In the genomic region with DNA sequence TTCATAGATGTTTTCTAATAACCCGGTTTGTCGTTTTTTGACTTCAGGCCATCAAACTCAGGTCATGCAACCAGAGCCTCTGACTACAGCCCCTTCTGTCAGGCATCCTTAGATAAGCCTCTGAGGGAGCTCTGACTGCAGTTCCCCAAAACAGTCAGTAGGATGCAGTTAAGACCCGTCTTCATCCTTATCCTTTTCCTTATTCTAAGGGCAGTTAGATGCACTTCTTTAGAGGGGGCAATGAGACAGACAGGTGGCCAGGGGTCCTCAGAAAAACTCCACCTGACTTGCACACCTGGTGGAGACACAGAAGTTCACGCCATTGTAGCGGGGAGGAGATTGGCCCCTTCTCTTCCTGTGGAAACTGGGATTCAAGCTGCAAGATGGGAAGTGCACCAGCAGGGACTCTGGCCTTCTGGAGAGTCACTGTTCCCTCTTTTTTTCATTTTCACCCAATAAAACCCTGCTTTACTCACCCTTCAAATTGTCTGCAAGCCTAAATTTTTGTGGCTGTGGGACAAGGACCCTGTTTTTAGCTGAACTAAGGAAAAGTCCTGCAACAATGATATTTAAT, we compare ENCODE assay signal across 9 cellular contexts.
A peak's percentile ranks its signal among the peaks of the same experiment; 100 is the strongest.
DNase-seq lines count a peak whose midpoint lies in the region; ATAC-seq and TF ChIP-seq lines count a peak whose summit lies in the region.
"Had no signal": no experiment of that assay in that cellular context is flagged by ENCODE, and none has a peak within 500 bp of the region (broad histone marks: within the 10 kb centered on the region; RNA-seq: fewer than 3 reads in every experiment).

No MANE protein-coding gene starts in this region.

- DNase-seq in AG20443 (ENCODE audit: low spot score) (peak; percentile 30), HCEC 1CT (peak; percentile 32), RWPE1 (ENCODE audit: low spot score) (peak; percentile 5), glutamatergic neuron (no peak), hypothalamus (lab: John Stamatoyannopoulos, UW) (no peak), GM10248 (ENCODE audit: extremely low spot score) (no peak)
- DNase-seq in activated CD4-positive, alpha-beta T cell treated with anti-CD3 and anti-CD28 coated beads, Interleukin-2, amount 10 ng/mL, durations not matched to agents 7 days and 5 days: no peak
- DNase-seq: activated CD4-positive, alpha-beta memory T cell treated with anti-CD3 and anti-CD28 coated beads for 36 hours had no signal

- no peaks in the 10 kb centered on the region for H3K9me3 Mint-ChIP-seq in glutamatergic neuron (ENCODE audit: unreplicated experiment)
- no peaks in the 10 kb centered on the region for H3K9me3 Mint-ChIP-seq in activated CD4-positive, alpha-beta T cell treated with anti-CD3 and anti-CD28 coated beads, Interleukin-2, amount 10 ng/mL, durations not matched to agents 7 days and 5 days
- H3K9me3 Mint-ChIP-seq: activated CD4-positive, alpha-beta memory T cell treated with anti-CD3 and anti-CD28 coated beads for 36 hours had no signal

- H3K27ac Mint-ChIP-seq in glutamatergic neuron (ENCODE audit: unreplicated experiment): no peak overlapping the region
- H3K27ac Mint-ChIP-seq in activated CD4-positive, alpha-beta T cell treated with anti-CD3 and anti-CD28 coated beads, Interleukin-2, amount 10 ng/mL, durations not matched to agents 7 days and 5 days: no peak overlapping the region
- H3K27ac Mint-ChIP-seq: activated CD4-positive, alpha-beta memory T cell treated with anti-CD3 and anti-CD28 coated beads for 36 hours had no signal

- peaks cover 7% of the 10 kb centered on the region for H3K4me1 Mint-ChIP-seq in glutamatergic neuron (ENCODE audit: low read depth, unreplicated experiment)
- no peaks in the 10 kb centered on the region for H3K4me1 Mint-ChIP-seq in activated CD4-positive, alpha-beta T cell treated with anti-CD3 and anti-CD28 coated beads, Interleukin-2, amount 10 ng/mL, durations not matched to agents 7 days and 5 days

- H3K36me3 Mint-ChIP-seq in glutamatergic neuron (ENCODE audit: unreplicated experiment): no peaks in the 10 kb centered on the region
- no peaks in the 10 kb centered on the region for H3K36me3 Mint-ChIP-seq in activated CD4-positive, alpha-beta T cell treated with anti-CD3 and anti-CD28 coated beads, Interleukin-2, amount 10 ng/mL, durations not matched to agents 7 days and 5 days (ENCODE audit: low read depth)
- H3K36me3 Mint-ChIP-seq: activated CD4-positive, alpha-beta memory T cell treated with anti-CD3 and anti-CD28 coated beads for 36 hours had no signal

- no peak for ATAC-seq in HG03135 (IDR thresholded peaks at IDR 0.05; ENCODE audit: unreplicated experiment)

- H3K27me3 Mint-ChIP-seq in glutamatergic neuron (ENCODE audit: unreplicated experiment): peaks cover 3% of the 10 kb centered on the region
- no peaks in the 10 kb centered on the region for H3K27me3 Mint-ChIP-seq in activated CD4-positive, alpha-beta T cell treated with anti-CD3 and anti-CD28 coated beads, Interleukin-2, amount 10 ng/mL, durations not matched to agents 7 days and 5 days
- H3K27me3 Mint-ChIP-seq: activated CD4-positive, alpha-beta memory T cell treated with anti-CD3 and anti-CD28 coated beads for 36 hours had no signal

- CTCF ChIA-PET in RWPE1 (lab: Yijun Ruan, JAX) (interaction anchor here (0.6 kb wide), 1 partner anchor 314 kb away, joined by 3 read pairs; no protein-coding TSS in a partner anchor), GM10248 (lab: Yijun Ruan, JAX) (interaction anchor here (1.0 to 1.3 kb wide), 3 partner anchors 10 to 20 kb away, joined by 3 read pairs; no protein-coding TSS in a partner anchor)
- CTCF ChIA-PET in activated CD4-positive, alpha-beta T cell treated with anti-CD3 and anti-CD28 coated beads, Interleukin-2, amount 10 ng/mL, durations not matched to agents 7 days and 5 days (lab: Charles Lee): no interaction called here

- POLR2A ChIA-PET in RWPE1 (lab: Yijun Ruan, JAX; ENCODE audit: low non-redundant PET) (no interaction called here), GM10248 (lab: Yijun Ruan, JAX) (interaction anchor here (0.6 kb wide), 1 partner anchor 85 kb away, joined by 3 read pairs; no protein-coding TSS in a partner anchor)
- POLR2A ChIA-PET in activated CD4-positive, alpha-beta T cell treated with anti-CD3 and anti-CD28 coated beads, Interleukin-2, amount 10 ng/mL, durations not matched to agents 7 days and 5 days (lab: Charles Lee): no interaction called here

- no peak overlapping the region for H3K27ac ChIP-seq in RWPE1

- TF ChIP-seq CTCF in RWPE1 (conservative IDR thresholded peaks at IDR 0.05; ENCODE audit: low read depth) (no peak), glutamatergic neuron (IDR thresholded peaks at IDR 0.05; ENCODE audit: partially characterized antibody, unreplicated experiment) (peak; percentile 54), GM10248 (IDR thresholded peaks at IDR 0.05; ENCODE audit: control extremely low read depth, extremely low read depth, low read depth, missing control alignments) (no peak)

- no peak overlapping the region for H3K4me3 Mint-ChIP-seq in glutamatergic neuron (ENCODE audit: unreplicated experiment)
- no peak overlapping the region for H3K4me3 Mint-ChIP-seq in activated CD4-positive, alpha-beta T cell treated with anti-CD3 and anti-CD28 coated beads, Interleukin-2, amount 10 ng/mL, durations not matched to agents 7 days and 5 days
- H3K4me3 Mint-ChIP-seq: activated CD4-positive, alpha-beta memory T cell treated with anti-CD3 and anti-CD28 coated beads for 36 hours had no signal

Comparison
In these comparisons a context has a peak if more than half of its experiments do, and no peak if none do; other contexts are left out.
1. DNase-seq: peak in AG20443 (single experiment), HCEC 1CT (single experiment) and RWPE1 (single experiment); none in glutamatergic neuron (single experiment), hypothalamus (0 of 51), GM10248 (single experiment) and activated CD4-positive, alpha-beta T cell treated with anti-CD3 and anti-CD28 coated beads, Interleukin-2, amount 10 ng/mL, durations not matched to agents 7 days and 5 days (single experiment).